Comparison of ENCODE assay signal across 2 cellular contexts in the genomic region with DNA sequence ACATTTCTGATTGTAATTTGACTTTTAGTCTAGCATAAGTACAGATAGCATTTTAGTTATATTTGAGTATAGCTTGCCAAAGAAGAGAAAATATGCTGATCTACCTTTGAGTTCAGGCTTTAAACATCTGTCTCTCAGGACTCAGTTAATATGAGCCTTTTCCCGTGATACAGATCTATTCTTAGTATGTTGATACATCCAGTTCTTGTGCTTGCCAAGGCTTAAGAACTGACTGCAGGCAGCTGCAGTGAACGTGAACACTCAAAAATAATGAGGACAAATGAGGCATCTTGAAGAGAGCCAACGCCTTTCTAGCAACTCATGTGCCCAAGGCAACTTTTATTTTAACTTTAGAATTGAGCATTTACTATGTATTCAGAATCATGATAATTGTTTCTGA.
TF ChIP-seq lines count a peak whose summit lies in the region.

No MANE protein-coding gene starts in this region.

TF ChIP-seq in H1, 55 proteins besides CTCF, POLR2A, EP300 and RAD21:
- no peak for TF ChIP-seq E2F6 (IDR thresholded peaks at IDR 0.05)
- no peak for TF ChIP-seq POLR2AphosphoS5 (IDR thresholded peaks at IDR 0.05; ENCODE audit: low read depth, low read length)
- no peak for TF ChIP-seq CREB1 (IDR thresholded peaks at IDR 0.05)
- TF ChIP-seq NANOG (IDR thresholded peaks at IDR 0.05; ENCODE audit: insufficient read depth, low read depth, low read length, poor library complexity, severe bottlenecking): no peak
- no peak for TF ChIP-seq FOSL1 (IDR thresholded peaks at IDR 0.05; ENCODE audit: insufficient read depth, low read depth, low read length)
- TF ChIP-seq JUND (IDR thresholded peaks at IDR 0.05; ENCODE audit: low read length): no peak
- TF ChIP-seq CBX5 (IDR thresholded peaks at IDR 0.05; ENCODE audit: low read depth, low read length): no peak

TF ChIP-seq in SK-N-SH treated with all-trans-retinoic acid at 6 μM for 48 hours, 23 proteins besides CTCF, POLR2A, EP300 and RAD21 (continued from another document):
- TF ChIP-seq POU6F1 (CRISPR knock-in tag; IDR thresholded peaks at IDR 0.05; ENCODE audit: borderline replicate concordance, low read depth) (no peak), RARB (CRISPR knock-in tag; IDR thresholded peaks at IDR 0.05) (no peak), ZFP30 (CRISPR knock-in tag; IDR thresholded peaks at IDR 0.05) (no peak), SNAI2 (CRISPR knock-in tag; IDR thresholded peaks at IDR 0.05) (no peak), ZNF70 (CRISPR knock-in tag; IDR thresholded peaks at IDR 0.05) (no peak), BACH2 (CRISPR knock-in tag; IDR thresholded peaks at IDR 0.05; ENCODE audit: borderline replicate concordance) (no peak), ISL1 (CRISPR knock-in tag; IDR thresholded peaks at IDR 0.05) (no peak), PPARA (CRISPR knock-in tag; IDR thresholded peaks at IDR 0.05; ENCODE audit: borderline replicate concordance) (no peak), ARNTL (CRISPR knock-in tag; IDR thresholded peaks at IDR 0.05; ENCODE audit: borderline replicate concordance, low read depth) (no peak), ESRRG (CRISPR knock-in tag; IDR thresholded peaks at IDR 0.05) (no peak), ZC3H10 (CRISPR knock-in tag; IDR thresholded peaks at IDR 0.05) (no peak), ZNF565 (CRISPR knock-in tag; conservative IDR thresholded peaks at IDR 0.05; ENCODE audit: low read depth) (no peak), ZFP3 (CRISPR knock-in tag; IDR thresholded peaks at IDR 0.05) (no peak), CREB5 (CRISPR knock-in tag; IDR thresholded peaks at IDR 0.05; ENCODE audit: low read depth) (no peak)
- TF ChIP-seq, protein P1, sequence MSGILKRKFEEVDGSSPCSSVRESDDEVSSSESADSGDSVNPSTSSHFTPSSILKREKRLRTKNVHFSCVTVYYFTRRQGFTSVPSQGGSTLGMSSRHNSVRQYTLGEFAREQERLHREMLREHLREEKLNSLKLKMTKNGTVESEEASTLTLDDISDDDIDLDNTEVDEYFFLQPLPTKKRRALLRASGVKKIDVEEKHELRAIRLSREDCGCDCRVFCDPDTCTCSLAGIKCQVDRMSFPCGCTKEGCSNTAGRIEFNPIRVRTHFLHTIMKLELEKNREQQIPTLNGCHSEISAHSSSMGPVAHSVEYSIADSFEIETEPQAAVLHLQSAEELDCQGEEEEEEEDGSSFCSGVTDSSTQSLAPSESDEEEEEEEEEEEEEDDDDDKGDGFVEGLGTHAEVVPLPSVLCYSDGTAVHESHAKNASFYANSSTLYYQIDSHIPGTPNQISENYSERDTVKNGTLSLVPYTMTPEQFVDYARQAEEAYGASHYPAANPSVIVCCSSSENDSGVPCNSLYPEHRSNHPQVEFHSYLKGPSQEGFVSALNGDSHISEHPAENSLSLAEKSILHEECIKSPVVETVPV (CRISPR knock-in tag; IDR thresholded peaks at IDR 0.05): no peak
TF ChIP-seq in SK-N-SH treated with all-trans-retinoic acid at 6 μM for 48 hours: peak in this region for 0.
